Comparison of ENCODE assay signal across 2 cellular contexts in genomic region chrX:19040373-19040772, GRCh38.
TF ChIP-seq lines count a peak whose summit lies in the region.

No MANE protein-coding gene starts in this region.

TF ChIP-seq in HCT116, 20 proteins besides CTCF, POLR2A, EP300 and RAD21:
- TF ChIP-seq JUND (IDR thresholded peaks at IDR 0.05) (no peak), ZBTB33 (IDR thresholded peaks at IDR 0.05; ENCODE audit: extremely low read depth, insufficient replicate concordance, low read length) (no peak), EZH2 (IDR thresholded peaks at IDR 0.05) (no peak), ELF1 (IDR thresholded peaks at IDR 0.05; ENCODE audit: borderline replicate concordance, low read depth) (no peak), ATF3 (IDR thresholded peaks at IDR 0.05) (no peak), SIN3A (IDR thresholded peaks at IDR 0.05; ENCODE audit: low read depth) (no peak), ZNF274 (IDR thresholded peaks at IDR 0.05; ENCODE audit: low read depth, low read length) (no peak), SP1 (IDR thresholded peaks at IDR 0.05; ENCODE audit: low read depth) (no peak), TCF7L2 (IDR thresholded peaks at IDR 0.05; ENCODE audit: borderline replicate concordance, extremely low read depth, insufficient read depth, insufficient read length) (no peak), SRF (IDR thresholded peaks at IDR 0.05; ENCODE audit: low read depth) (no peak), ZFX (IDR thresholded peaks at IDR 0.05) (no peak), CEBPB (IDR thresholded peaks at IDR 0.05; ENCODE audit: low read depth) (no peak), MAX (IDR thresholded peaks at IDR 0.05) (no peak), REST (IDR thresholded peaks at IDR 0.05; ENCODE audit: low read depth) (no peak), YY1 (IDR thresholded peaks at IDR 0.05; ENCODE audit: extremely low read depth, insufficient replicate concordance, low read depth, low read length) (no peak), FOSL1 (IDR thresholded peaks at IDR 0.05; ENCODE audit: low read depth) (no peak), POLR2AphosphoS5 (IDR thresholded peaks at IDR 0.05; ENCODE audit: low read depth, low read length) (no peak), EGR1 (IDR thresholded peaks at IDR 0.05; ENCODE audit: low read depth) (no peak), EZH2phosphoT487 (IDR thresholded peaks at IDR 0.05; ENCODE audit: borderline replicate concordance) (no peak)

TF ChIP-seq in HepG2, 621 proteins besides CTCF, POLR2A, EP300 and RAD21:
- TF ChIP-seq ZBTB7A (CRISPR knock-in tag; IDR thresholded peaks at IDR 0.05) (no peak), TFDP1 (CRISPR knock-in tag; IDR thresholded peaks at IDR 0.05; ENCODE audit: borderline replicate concordance) (no peak), STAG1 (CRISPR knock-in tag; IDR thresholded peaks at IDR 0.05) (peak; percentile 40), HBP1 (CRISPR knock-in tag; IDR thresholded peaks at IDR 0.05; ENCODE audit: low read depth) (no peak), FOXP4 (CRISPR knock-in tag; IDR thresholded peaks at IDR 0.05) (no peak), ONECUT2 (CRISPR knock-in tag; IDR thresholded peaks at IDR 0.05) (0 out of 2 replicates have a peak, but pooled peaks have one; percentile 32), ZSCAN30 (CRISPR knock-in tag; IDR thresholded peaks at IDR 0.05) (no peak), ZNF770 (CRISPR knock-in tag; IDR thresholded peaks at IDR 0.05) (no peak), ZNF549 (CRISPR knock-in tag; IDR thresholded peaks at IDR 0.05) (no peak)
TF ChIP-seq in HepG2: peak in this region for 2.
